Comparison of ENCODE assay signal across 7 cellular contexts in genomic region chr3:40309439-40309924, GRCh38. TPM values are rescaled to one million over a fixed set of nuclear protein-coding genes. Genes with fewer than 3 reads are reported as not detected.
DNase-seq lines count a peak whose midpoint lies in the region; ATAC-seq, FAIRE-seq and TF ChIP-seq lines count a peak whose summit lies in the region.

EIF1B (plus strand) TSS chr3:40309707; CDS start chr3:40309942, 235 bp downstream.

- TF ChIP-seq CTCF in astrocyte (IDR thresholded peaks at IDR 0.05; ENCODE audit: insufficient read depth, low read depth, low read length), result peak; percentile 71

- H3K27ac ChIP-seq in astrocyte (ENCODE audit: low read depth, low read length), result peak within 1 kb of the TSS; percentile 90

- peaks cover 3% of the 10 kb centered on the region for H4K20me1 ChIP-seq in astrocyte (ENCODE audit: insufficient read depth, low read length)

- peak within 1 kb of the TSS; percentile 99 for H3K4me3 Mint-ChIP-seq in T-helper 2 cell treated with Interferon-gamma antibody and Interleukin-4, amounts not matched to agents 5 μg/mL and 100 μg/mL, for 36 hours
- H3K4me3 Mint-ChIP-seq in astrocyte (ENCODE audit: unreplicated experiment), result peak within 1 kb of the TSS; percentile 99

- peak; percentile 54 for DNase-seq in NCI-H187 treated with DMSO at 0.1 percent for 48 hours (lab: John Stamatoyannopoulos, UW)
- peak; percentile 98 for DNase-seq in T-helper 2 cell treated with Interferon-gamma antibody and Interleukin-4, amounts not matched to agents 5 μg/mL and 100 μg/mL, for 36 hours (ENCODE audit: low spot score)
- DNase-seq in astrocyte (ENCODE audit: low read depth), result peak; percentile 88
- peak; percentile 91 for DNase-seq in hepatic stellate cell (ENCODE audit: low spot score)
- peak; percentile 91 for DNase-seq in renal cortical epithelial cell (ENCODE audit: low read depth)

- no peaks in the 10 kb centered on the region for H3K9me3 ChIP-seq in astrocyte (ENCODE audit: insufficient read depth, low read depth, low read length)

- peaks cover 13% of the 10 kb centered on the region for H3K4me1 ChIP-seq in astrocyte (ENCODE audit: insufficient read depth, low read length)

- H3K9ac ChIP-seq in astrocyte (ENCODE audit: low read length), result peak within 1 kb of the TSS; percentile 98

- peaks cover 24% of the 10 kb centered on the region for H3K79me2 ChIP-seq in astrocyte (ENCODE audit: insufficient read depth, low read length)

- peak within 1 kb of the TSS; percentile 85 for H3K4me2 ChIP-seq in astrocyte (ENCODE audit: low read length)

- H3K4me3 ChIP-seq in astrocyte (ENCODE audit: insufficient read depth, low read depth, low read length), result peak within 1 kb of the TSS; percentile 90

- peaks cover 31% of the 10 kb centered on the region for H3K36me3 Mint-ChIP-seq in T-helper 2 cell treated with Interferon-gamma antibody and Interleukin-4, amounts not matched to agents 5 μg/mL and 100 μg/mL, for 36 hours (ENCODE audit: low read depth)
- H3K36me3 Mint-ChIP-seq in astrocyte (ENCODE audit: low read depth, unreplicated experiment), result peaks cover 9% of the 10 kb centered on the region

- H3K27me3 ChIP-seq in astrocyte (ENCODE audit: insufficient read depth, low read length), result no peaks in the 10 kb centered on the region

- ATAC-seq in GM18498 (IDR thresholded peaks at IDR 0.05; ENCODE audit: unreplicated experiment) (peak; percentile 95), HG02943 (IDR thresholded peaks at IDR 0.05; ENCODE audit: low read depth, unreplicated experiment) (peak; percentile 93)

- no peaks in the 10 kb centered on the region for H3K27me3 Mint-ChIP-seq in T-helper 2 cell treated with Interferon-gamma antibody and Interleukin-4, amounts not matched to agents 5 μg/mL and 100 μg/mL, for 36 hours (ENCODE audit: low read depth)
- no peaks in the 10 kb centered on the region for H3K27me3 Mint-ChIP-seq in astrocyte (ENCODE audit: low read depth, unreplicated experiment)

- no peak for FAIRE-seq in astrocyte (lab: Jason Lieb, UNC)

- peaks cover 23% of the 10 kb centered on the region for H3K36me3 ChIP-seq in astrocyte (ENCODE audit: insufficient read depth, low read length)

- no peaks in the 10 kb centered on the region for H3K9me3 Mint-ChIP-seq in T-helper 2 cell treated with Interferon-gamma antibody and Interleukin-4, amounts not matched to agents 5 μg/mL and 100 μg/mL, for 36 hours
- no peaks in the 10 kb centered on the region for H3K9me3 Mint-ChIP-seq in astrocyte (ENCODE audit: unreplicated experiment)

- peaks cover 15% of the 10 kb centered on the region for H3K4me1 Mint-ChIP-seq in T-helper 2 cell treated with Interferon-gamma antibody and Interleukin-4, amounts not matched to agents 5 μg/mL and 100 μg/mL, for 36 hours (ENCODE audit: low read depth)
- peaks cover 10% of the 10 kb centered on the region for H3K4me1 Mint-ChIP-seq in astrocyte (ENCODE audit: low read depth, unreplicated experiment)

- H3K27ac Mint-ChIP-seq in T-helper 2 cell treated with Interferon-gamma antibody and Interleukin-4, amounts not matched to agents 5 μg/mL and 100 μg/mL, for 36 hours, result peak within 1 kb of the TSS; percentile 96
- H3K27ac Mint-ChIP-seq in astrocyte (ENCODE audit: unreplicated experiment), result peak within 1 kb of the TSS; percentile 99

- H2AFZ ChIP-seq in astrocyte (ENCODE audit: low read depth, low read length), result peak within 1 kb of the TSS; percentile 91

RNA-seq across cellular contexts. Expression of gene EIF1B, which starts in this region (rescaled TPM):
- total RNA-seq in astrocyte (59.3 and 62.5 TPM in 2 replicates), renal cortical epithelial cell (17.7 and 27.8 TPM in 2 replicates)

Comparison
In these comparisons a context has a peak if more than half of its experiments do, and no peak if none do; other contexts are left out.
1. Peak in every context shown above with its lines: DNase-seq, ATAC-seq, H3K4me3 ChIP-seq and H3K27ac ChIP-seq.